8 cellular contexts compared by ENCODE assay signal in genomic region chr19:3625996-3626472, GRCh38. TPM values are rescaled to one million over a fixed set of nuclear protein-coding genes. Genes with fewer than 3 reads are reported as not detected.
A peak's percentile ranks its signal among the peaks of the same experiment; 100 is the strongest.
DNase-seq lines count a peak whose midpoint lies in the region; ATAC-seq and TF ChIP-seq lines count a peak whose summit lies in the region.

No MANE protein-coding gene starts in this region.

- no peak for DNase-seq in cardiac fibroblast (ENCODE audit: low read depth in 2 of 2)
- no peak for DNase-seq in mesothelial cell of epicardium (ENCODE audit: low spot score in 2 of 2, unreplicated experiment in 2 of 2)
- DNase-seq in DMS153 treated with DMSO at 0.1 percent for 48 hours (lab: John Stamatoyannopoulos, UW; ENCODE audit: unreplicated experiment) = no peak
- no peak for DNase-seq in DMS 273 treated with DMSO at 0.1 percent for 48 hours (lab: John Stamatoyannopoulos, UW)
- no peak for DNase-seq in COLO668 (lab: John Stamatoyannopoulos, UW; ENCODE audit: unreplicated experiment)
- no peak for DNase-seq in NCI-H1105 (lab: John Stamatoyannopoulos, UW)

- H3K36me3 ChIP-seq in KMS-11 (ENCODE audit: insufficient read depth) = no peaks in the 10 kb centered on the region

- peak overlapping the region; percentile 39 for H2AFZ ChIP-seq in KMS-11 (ENCODE audit: low read depth)

- peak overlapping the region; percentile 91 for H3K4me2 ChIP-seq in KMS-11

- no peaks in the 10 kb centered on the region for H4K20me1 ChIP-seq in KMS-11 (ENCODE audit: insufficient read depth)

- peaks cover 11% of the 10 kb centered on the region for H3K4me1 ChIP-seq in KMS-11 (ENCODE audit: low read depth, poor library complexity, severe bottlenecking)

- H3K27me3 ChIP-seq in KMS-11 (ENCODE audit: insufficient read depth, low read depth) = no peaks in the 10 kb centered on the region

- H3K9ac ChIP-seq in KMS-11 = peak overlapping the region; percentile 67; the same call in 1 of the 2 replicates

- no peak for TF ChIP-seq CTCF in KMS-11 (conservative IDR thresholded peaks at IDR 0.05; ENCODE audit: low read depth, low read length)
- TF ChIP-seq CTCF in cardiac fibroblast (IDR thresholded peaks at IDR 0.05; ENCODE audit: low read depth, low read length) = no peak
- no peak for TF ChIP-seq CTCF in mesothelial cell of epicardium (IDR thresholded peaks at IDR 0.05; ENCODE audit: unreplicated experiment)

- H3K4me1 Mint-ChIP-seq in mesothelial cell of epicardium = peaks cover 25% of the 10 kb centered on the region

- H3K27ac ChIP-seq in KMS-11 = peak overlapping the region; percentile 77

- H3K27ac Mint-ChIP-seq in mesothelial cell of epicardium = peak overlapping the region; percentile 99

- H3K79me2 ChIP-seq in KMS-11 (ENCODE audit: insufficient read depth, low read depth) = peaks cover 28% of the 10 kb centered on the region

- peaks cover 4% of the 10 kb centered on the region for H3K36me3 Mint-ChIP-seq in mesothelial cell of epicardium

- H3K4me3 ChIP-seq in KMS-11 (IDR thresholded peaks at IDR 0.05; ENCODE audit: insufficient read depth, low read depth, low read length) (no peak overlapping the region), cardiac fibroblast (replicated peaks in 1 of 2; ENCODE audit: low read depth in 2 of 2, low read length in 2 of 2) (peak overlapping the region; percentile 89 to 90)

- no peaks in the 10 kb centered on the region for H3K9me3 Mint-ChIP-seq in mesothelial cell of epicardium

- H3K4me3 Mint-ChIP-seq in mesothelial cell of epicardium = peak overlapping the region; percentile 84

- ATAC-seq in GM19395 (IDR thresholded peaks at IDR 0.05; ENCODE audit: unreplicated experiment) = peak; percentile 4

- H3K27me3 Mint-ChIP-seq in mesothelial cell of epicardium (ENCODE audit: low read depth) = no peaks in the 10 kb centered on the region

RNA-seq across cellular contexts. Expression of gene CACTIN, which starts 0.6 kb away (rescaled TPM):
- 36.6 to 39.2 TPM (median 37.3 TPM) in 3 replicates for total RNA-seq in mesothelial cell of epicardium

RNA-seq across cellular contexts. Expression of gene TBXA2R, which starts 19.4 kb away (rescaled TPM):
- total RNA-seq in mesothelial cell of epicardium = 0.38 to 1.0 TPM (median 0.47 TPM) in 3 replicates

RNA-seq across cellular contexts. Expression of gene GIPC3, which starts 40.8 kb away (rescaled TPM):
- total RNA-seq in mesothelial cell of epicardium = 0.07 to 0.11 TPM (median 0.09 TPM) in 3 replicates

RNA-seq across cellular contexts. Expression of gene HMG20B, which starts 53.3 kb away (rescaled TPM):
- 89.5 to 94.9 TPM (median 93.9 TPM) in 3 replicates for total RNA-seq in mesothelial cell of epicardium
